ENCODE assay signal across 21 cellular contexts in genomic region chr2:64414736-64415435, GRCh38.
"Had no signal": no experiment of that assay in that cellular context is flagged by ENCODE, and none has a peak within 500 bp of the region (broad histone marks: within the 10 kb centered on the region; RNA-seq: fewer than 3 reads in every experiment).

No MANE protein-coding gene starts in this region.

- H3K27ac ChIP-seq: lower lobe of right lung, tibial artery, uterus, VCaP had no signal

- DNase-seq: activated CD8-positive, alpha-beta memory T cell treated with anti-CD3 and anti-CD28 coated beads for 24 hours; activated CD8-positive, alpha-beta memory T cell treated with anti-CD3 and anti-CD28 coated beads, Interleukin-2, amount 50 U/mL, for 48 hours; activated effector memory CD4-positive, alpha-beta T cell treated with anti-CD3 and anti-CD28 coated beads, Interleukin-2, amount 50 U/mL, for 16 hours; cerebellar nuclear complex; hippocampal formation; left cardiac atrium; lower lobe of right lung; stimulated activated CD4-positive, alpha-beta T cell treated with anti-CD3 and anti-CD28 coated beads, Interleukin-2, amount 100 ng/mL, for 24 hours; stimulated activated naive CD8-positive, alpha-beta T cell treated with anti-CD3 and anti-CD28 coated beads, Interleukin-15, Interleukin-2, amounts not matched to agents 100 U/mL and 50 U/mL, for 24 hours; substantia nigra; tibial artery; uterus had no signal

- FAIRE-seq: bronchial epithelial cell, islet of Langerhans had no signal

- H3K4me1 ChIP-seq: lower lobe of right lung, tibial artery, uterus had no signal

- H3K4me3 Mint-ChIP-seq: activated naive CD4-positive, alpha-beta T cell treated with anti-CD3 and anti-CD28 coated beads, Interleukin-2, amount 50 U/mL, for 24 hours; activated T-cell treated with anti-CD3 and anti-CD28 coated beads, Interleukin-2, amount 50 U/mL, for 72 hours; dendritic cell treated with granulocyte-macrophage colony-stimulating factor and Interleukin-4, amounts not matched to agents 40 ng/mL and 50 ng/mL, for 4 days; nephron; T-helper 1 cell treated with Interleukin-12 subunit alpha and Interleukin-12 subunit beta and Interleukin-4 antibody, amounts not matched to agents 30 μg/mL and 1 μg/mL, for 36 hours had no signal

- H3K36me3 ChIP-seq: lower lobe of right lung, tibial artery, uterus had no signal

- ATAC-seq: left cardiac atrium; stimulated activated naive CD8-positive, alpha-beta T cell treated with anti-CD3 and anti-CD28 coated beads, Interleukin-15, Interleukin-2, amounts not matched to agents 100 U/mL and 50 U/mL, for 24 hours had no signal

- H3K27ac Mint-ChIP-seq: activated naive CD4-positive, alpha-beta T cell treated with anti-CD3 and anti-CD28 coated beads, Interleukin-2, amount 50 U/mL, for 24 hours; activated T-cell treated with anti-CD3 and anti-CD28 coated beads, Interleukin-2, amount 50 U/mL, for 72 hours; dendritic cell treated with granulocyte-macrophage colony-stimulating factor and Interleukin-4, amounts not matched to agents 40 ng/mL and 50 ng/mL, for 4 days; nephron; progenitor cell of endocrine pancreas; T-helper 1 cell treated with Interleukin-12 subunit alpha and Interleukin-12 subunit beta and Interleukin-4 antibody, amounts not matched to agents 30 μg/mL and 1 μg/mL, for 36 hours had no signal

- H3K4me1 Mint-ChIP-seq: activated naive CD4-positive, alpha-beta T cell treated with anti-CD3 and anti-CD28 coated beads, Interleukin-2, amount 50 U/mL, for 24 hours; nephron had no signal

- H3K36me3 Mint-ChIP-seq: activated naive CD4-positive, alpha-beta T cell treated with anti-CD3 and anti-CD28 coated beads, Interleukin-2, amount 50 U/mL, for 24 hours had no signal

- H3K4me3 ChIP-seq: lower lobe of right lung, tibial artery, uterus had no signal

- H3K27me3 ChIP-seq: tibial artery, uterus had no signal

- H3K9me3 Mint-ChIP-seq: activated naive CD4-positive, alpha-beta T cell treated with anti-CD3 and anti-CD28 coated beads, Interleukin-2, amount 50 U/mL, for 24 hours; activated T-cell treated with anti-CD3 and anti-CD28 coated beads, Interleukin-2, amount 50 U/mL, for 72 hours; dendritic cell treated with granulocyte-macrophage colony-stimulating factor and Interleukin-4, amounts not matched to agents 40 ng/mL and 50 ng/mL, for 4 days; nephron; T-helper 1 cell treated with Interleukin-12 subunit alpha and Interleukin-12 subunit beta and Interleukin-4 antibody, amounts not matched to agents 30 μg/mL and 1 μg/mL, for 36 hours had no signal

- H3K9me3 ChIP-seq: lower lobe of right lung, tibial artery, uterus had no signal

- H3K27me3 Mint-ChIP-seq: activated naive CD4-positive, alpha-beta T cell treated with anti-CD3 and anti-CD28 coated beads, Interleukin-2, amount 50 U/mL, for 24 hours; progenitor cell of endocrine pancreas had no signal
